18 cellular contexts compared by ENCODE assay signal in genomic region chr1:196056966-196057365, GRCh38.
A peak's percentile ranks its signal among the peaks of the same experiment; 100 is the strongest.
DNase-seq lines count a peak whose midpoint lies in the region; ATAC-seq and TF ChIP-seq lines count a peak whose summit lies in the region.
"Had no signal": no experiment of that assay in that cellular context is flagged by ENCODE, and none has a peak within 500 bp of the region (broad histone marks: within the 10 kb centered on the region; RNA-seq: fewer than 3 reads in every experiment).

No MANE protein-coding gene starts in this region.

- peak; percentile 6 for DNase-seq in DMS53 (lab: John Stamatoyannopoulos, UW)
- no peak for DNase-seq in DMS53 treated with DMSO at 0.1 percent for 48 hours (lab: John Stamatoyannopoulos, UW; ENCODE audit: unreplicated experiment)
- DNase-seq in MG63: peak; percentile 6
- DNase-seq in endodermal cell: peak; percentile 71
- DNase-seq in neural progenitor cell (ENCODE audit: low spot score): peak; percentile 56
- DNase-seq in OCI-LY7 (ENCODE audit: low spot score): no peak
- DNase-seq: Caco-2; CD4-positive, CD25-positive, alpha-beta regulatory T cell; EL; H9; NCI-H1436 treated with DMSO at 0.1 percent for 48 hours; NCI-H2081; NCI-H2227 treated with DMSO at 0.1 percent for 48 hours had no signal

- H3K9ac ChIP-seq in endodermal cell (ENCODE audit: extremely low read depth, low read length, poor library complexity, severe bottlenecking) (no peak overlapping the region), neural progenitor cell (no peak overlapping the region)
- H3K9ac ChIP-seq: KMS-11 had no signal

- H3K79me2 ChIP-seq in neural progenitor cell (ENCODE audit: low read depth) (no peaks in the 10 kb centered on the region), OCI-LY7 (ENCODE audit: insufficient read depth, low read depth, low read length) (no peaks in the 10 kb centered on the region)

- no peaks in the 10 kb centered on the region for H3K9me3 ChIP-seq in MG63
- H3K9me3 ChIP-seq in endodermal cell (ENCODE audit: control insufficient read depth, low read length): no peaks in the 10 kb centered on the region
- H3K9me3 ChIP-seq in neural progenitor cell (ENCODE audit: low read depth): no peaks in the 10 kb centered on the region
- no peaks in the 10 kb centered on the region for H3K9me3 ChIP-seq in OCI-LY7 (ENCODE audit: low read length)
- H3K9me3 ChIP-seq: Caco-2 had no signal

- no peaks in the 10 kb centered on the region for H3K27me3 ChIP-seq in MG63
- no peaks in the 10 kb centered on the region for H3K27me3 ChIP-seq in endodermal cell (ENCODE audit: control insufficient read depth, insufficient read depth, low read length, poor library complexity, severe bottlenecking)
- no peaks in the 10 kb centered on the region for H3K27me3 ChIP-seq in neural progenitor cell

- H3K4me2 ChIP-seq in neural progenitor cell (no peak overlapping the region), OCI-LY7 (ENCODE audit: low read length) (no peak overlapping the region)
- H3K4me2 ChIP-seq: KMS-11 had no signal

- H3K4me1 ChIP-seq in endodermal cell (ENCODE audit: control insufficient read depth, insufficient read depth, low read length) (no peaks in the 10 kb centered on the region), neural progenitor cell (peaks cover 10% of the 10 kb centered on the region), OCI-LY7 (ENCODE audit: insufficient read depth, low read length, poor library complexity, severe bottlenecking) (no peaks in the 10 kb centered on the region)
- H3K4me1 ChIP-seq: Caco-2 had no signal

- H3K36me3 Mint-ChIP-seq in endodermal cell (ENCODE audit: low read depth) (no peaks in the 10 kb centered on the region), neural progenitor cell (no peaks in the 10 kb centered on the region)
- H3K36me3 Mint-ChIP-seq: CD4-positive, CD25-positive, alpha-beta regulatory T cell had no signal

- H3K9me2 ChIP-seq in OCI-LY7 (ENCODE audit: insufficient read depth, low read length): no peaks in the 10 kb centered on the region

- H2AFZ ChIP-seq in neural progenitor cell (replicated peaks): no peak overlapping the region
- no peak overlapping the region for H2AFZ ChIP-seq in OCI-LY7 (ENCODE audit: low read length)

- H4K20me1 ChIP-seq in neural progenitor cell (ENCODE audit: low read depth) (no peaks in the 10 kb centered on the region), OCI-LY7 (ENCODE audit: insufficient read depth, low read length) (no peaks in the 10 kb centered on the region)

- H3F3A ChIP-seq in neural progenitor cell (ENCODE audit: low read depth): no peaks in the 10 kb centered on the region

- 74 to 82% methylated on average over 3 to 4 of the region's 4 CpGs for WGBS in endodermal cell (ENCODE audit: insufficient coverage in 1 of 2, insufficient read length in 1 of 2), 2 experiments

- H3K27me3 Mint-ChIP-seq in endodermal cell (ENCODE audit: insufficient read depth) (no peaks in the 10 kb centered on the region), neural progenitor cell (ENCODE audit: insufficient read depth, low read depth) (no peaks in the 10 kb centered on the region)
- H3K27me3 Mint-ChIP-seq: B cell; CD4-positive, CD25-positive, alpha-beta regulatory T cell had no signal

- CTCF ChIA-PET in OCI-LY7 (lab: Charles Lee; ENCODE audit: unreplicated experiment): no interaction called here

- H3K4me1 Mint-ChIP-seq in endodermal cell: peaks cover 11% of the 10 kb centered on the region
- peaks cover 7% of the 10 kb centered on the region for H3K4me1 Mint-ChIP-seq in neural progenitor cell
- H3K4me1 Mint-ChIP-seq: B cell; CD4-positive, CD25-positive, alpha-beta regulatory T cell had no signal

- H3K27ac Mint-ChIP-seq in endodermal cell (no peak overlapping the region), neural progenitor cell (no peak overlapping the region)
- H3K27ac Mint-ChIP-seq: B cell; CD4-positive, CD25-positive, alpha-beta regulatory T cell; H9 had no signal

- H3K9me3 Mint-ChIP-seq in endodermal cell: no peaks in the 10 kb centered on the region
- peaks cover 4% of the 10 kb centered on the region for H3K9me3 Mint-ChIP-seq in neural progenitor cell
- H3K9me3 Mint-ChIP-seq: H9 had no signal

- H3K27ac ChIP-seq in endodermal cell (ENCODE audit: low read depth, low read length) (no peak overlapping the region), neural progenitor cell (no peak overlapping the region), OCI-LY7 (ENCODE audit: low read depth, low read length, poor library complexity, severe bottlenecking) (no peak overlapping the region)
- H3K27ac ChIP-seq: HL-60, KMS-11 had no signal

- H3K4me3 ChIP-seq in MG63 (no peak overlapping the region), endodermal cell (ENCODE audit: low read length) (no peak overlapping the region), neural progenitor cell (no peak overlapping the region), OCI-LY7 (ENCODE audit: low read depth, low read length, poor library complexity, severe bottlenecking) (no peak overlapping the region)

- H3K36me3 ChIP-seq in MG63: no peaks in the 10 kb centered on the region
- no peaks in the 10 kb centered on the region for H3K36me3 ChIP-seq in endodermal cell (ENCODE audit: control insufficient read depth, insufficient read depth, low read length)
- no peaks in the 10 kb centered on the region for H3K36me3 ChIP-seq in neural progenitor cell
- H3K36me3 ChIP-seq in OCI-LY7 (ENCODE audit: insufficient read depth, low read length): no peaks in the 10 kb centered on the region

- BruUV-seq in OCI-LY7 (replicated peaks; lab: Mats Ljungman, UMichigan): no TSS peak

- intact Hi-C loops in OCI-LY7 (cut with micrococcal nuclease; ENCODE audit: unreplicated experiment): no loop called here

- ATAC-seq in GM18909 (IDR thresholded peaks at IDR 0.05; ENCODE audit: poor library complexity, unreplicated experiment) (no peak), HG03095 (IDR thresholded peaks at IDR 0.05; ENCODE audit: unreplicated experiment) (no peak)

- POLR2A ChIA-PET in OCI-LY7 (lab: Charles Lee): no interaction called here

- no peak overlapping the region for H3K4me3 Mint-ChIP-seq in endodermal cell
- H3K4me3 Mint-ChIP-seq in neural progenitor cell: no peak overlapping the region
- H3K4me3 Mint-ChIP-seq: B cell; CD4-positive, CD25-positive, alpha-beta regulatory T cell; H9 had no signal

- TF ChIP-seq CTCF in endodermal cell (conservative IDR thresholded peaks at IDR 0.05) (peak; percentile 15), neural progenitor cell (IDR thresholded peaks at IDR 0.05) (no peak), OCI-LY7 (conservative IDR thresholded peaks at IDR 0.05; ENCODE audit: low read length) (no peak)

Comparison
In these comparisons a context has a peak if more than half of its experiments do, and no peak if none do; other contexts are left out.
1. DNase-seq: peak in DMS53 (single experiment), MG63 (single experiment), endodermal cell (single experiment) and neural progenitor cell (single experiment); none in DMS53 treated with DMSO at 0.1 percent for 48 hours (single experiment) and OCI-LY7 (single experiment).